ENCODE assay signal across 27 cellular contexts in the genomic region with DNA sequence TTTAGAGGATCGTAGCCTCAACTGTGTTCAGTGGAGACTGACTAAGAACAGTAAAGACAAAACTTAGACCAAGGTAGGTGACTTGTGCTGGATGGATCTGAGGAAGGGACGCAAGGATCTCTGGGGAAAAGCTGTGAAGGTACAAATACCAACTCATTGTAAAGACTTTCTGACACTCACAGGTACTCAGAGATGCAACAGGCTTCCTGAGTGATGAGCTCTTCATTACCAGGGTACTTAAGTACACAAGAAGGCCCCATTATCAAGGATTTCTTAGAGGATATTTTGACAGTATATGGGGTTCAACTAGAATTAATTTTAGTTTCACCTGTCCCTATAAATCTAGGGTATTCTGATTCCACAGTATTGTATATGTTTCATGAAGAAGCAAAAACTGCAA.
"Had no signal": no experiment of that assay in that cellular context is flagged by ENCODE, and none has a peak within 500 bp of the region (broad histone marks: within the 10 kb centered on the region; RNA-seq: fewer than 3 reads in every experiment).

No MANE protein-coding gene starts in this region.

- H3K36me3 Mint-ChIP-seq: natural killer cell treated with Interleukin-12 subunit alpha and Interleukin-12 subunit beta and Interleukin-15 and Interleukin-18, amount 100 ng/mL, for 72 hours had no signal

- H3K4me1 ChIP-seq: right lobe of liver had no signal

- H3K9me3 ChIP-seq: mucosa of descending colon, ovary, right lobe of liver, thoracic aorta had no signal

- H3K4me3 Mint-ChIP-seq: activated CD4-positive, alpha-beta memory T cell treated with anti-CD3 and anti-CD28 coated beads, Interleukin-2, amount 10 ng/mL, durations not matched to agents 7 days and 5 days; activated CD4-positive, alpha-beta T cell treated with anti-CD3 and anti-CD28 coated beads, Interleukin-2, amount 10 ng/mL, durations not matched to agents 24 days and 14 days; activated T-cell treated with anti-CD3 and anti-CD28 coated beads, Interleukin-2, amount 50 U/mL, for 24 hours; natural killer cell treated with Interleukin-12 subunit alpha and Interleukin-12 subunit beta and Interleukin-15 and Interleukin-18, amount 100 ng/mL, for 72 hours; stimulated activated naive CD8-positive, alpha-beta T cell treated with anti-CD3 and anti-CD28 coated beads, Interleukin-15, Interleukin-2, amounts not matched to agents 100 ng/mL and 50 ng/mL, for 24 hours had no signal

- DNase-seq: activated CD4-positive, alpha-beta memory T cell treated with anti-CD3 and anti-CD28 coated beads, Interleukin-2, amount 10 ng/mL, durations not matched to agents 7 days and 5 days; activated CD4-positive, alpha-beta T cell treated with anti-CD3 and anti-CD28 coated beads, Interleukin-2, amount 10 ng/mL, durations not matched to agents 24 days and 14 days; activated CD4-positive, CD25-positive, alpha-beta regulatory T cell treated with anti-CD3 and anti-CD28 coated beads, Interleukin-2, amount 50 U/mL, for 72 hours; activated CD8-positive, alpha-beta memory T cell treated with anti-CD3 and anti-CD28 coated beads, Interleukin-2, amount 50 U/mL, for 48 hours; activated gamma-delta T cell treated with Interleukin-2 at 50 U/mL for 16 hours; activated naive CD4-positive, alpha-beta T cell treated with anti-CD3 and anti-CD28 coated beads, Interleukin-2, amount 50 U/mL, for 16 hours; activated T-cell treated with anti-CD3 and anti-CD28 coated beads, Interleukin-2, amount 50 U/mL, for 24 hours; amniotic stem cell; brain microvascular endothelial cell; dorsolateral prefrontal cortex; effector memory CD4-positive, alpha-beta T cell; left cardiac atrium; left ventricle myocardium superior; mucosa of descending colon; ovary; right lobe of liver; stimulated activated CD4-positive, alpha-beta T cell treated with anti-CD3 and anti-CD28 coated beads, Interleukin-12 subunit alpha, Interleukin-12 subunit beta, amount 100 ng/mL, for 4 hours; stimulated activated CD4-positive, alpha-beta T cell treated with anti-CD3 and anti-CD28 coated beads, Interleukin-4, amount 100 ng/mL, for 1 hour; T-helper 9 cell; trophoblast cell; WERI-Rb-1 had no signal

- H3K27ac ChIP-seq: brain microvascular endothelial cell, coronary artery, dorsolateral prefrontal cortex, ovary, right lobe of liver, skin epidermis, thoracic aorta, WERI-Rb-1 had no signal

- H3K27me3 Mint-ChIP-seq: activated CD4-positive, alpha-beta memory T cell treated with anti-CD3 and anti-CD28 coated beads, Interleukin-2, amount 10 ng/mL, durations not matched to agents 7 days and 5 days; activated CD4-positive, alpha-beta T cell treated with anti-CD3 and anti-CD28 coated beads, Interleukin-2, amount 10 ng/mL, durations not matched to agents 24 days and 14 days; activated T-cell treated with anti-CD3 and anti-CD28 coated beads, Interleukin-2, amount 50 U/mL, for 24 hours; natural killer cell treated with Interleukin-12 subunit alpha and Interleukin-12 subunit beta and Interleukin-15 and Interleukin-18, amount 100 ng/mL, for 72 hours; progenitor cell of endocrine pancreas; stimulated activated naive CD8-positive, alpha-beta T cell treated with anti-CD3 and anti-CD28 coated beads, Interleukin-15, Interleukin-2, amounts not matched to agents 100 ng/mL and 50 ng/mL, for 24 hours had no signal

- H3K4me1 Mint-ChIP-seq: activated CD4-positive, alpha-beta memory T cell treated with anti-CD3 and anti-CD28 coated beads, Interleukin-2, amount 10 ng/mL, durations not matched to agents 7 days and 5 days; activated CD4-positive, alpha-beta T cell treated with anti-CD3 and anti-CD28 coated beads, Interleukin-2, amount 10 ng/mL, durations not matched to agents 24 days and 14 days had no signal

- ATAC-seq: left cardiac atrium; left ventricle myocardium superior; mucosa of descending colon; natural killer cell treated with Interleukin-12 subunit alpha and Interleukin-12 subunit beta and Interleukin-15 and Interleukin-18, amount 100 ng/mL, for 72 hours; right lobe of liver had no signal

- H3K9me3 Mint-ChIP-seq: natural killer cell treated with Interleukin-12 subunit alpha and Interleukin-12 subunit beta and Interleukin-15 and Interleukin-18, amount 100 ng/mL, for 72 hours; stimulated activated naive CD8-positive, alpha-beta T cell treated with anti-CD3 and anti-CD28 coated beads, Interleukin-15, Interleukin-2, amounts not matched to agents 100 ng/mL and 50 ng/mL, for 24 hours had no signal

- H3K27ac Mint-ChIP-seq: activated CD4-positive, alpha-beta memory T cell treated with anti-CD3 and anti-CD28 coated beads, Interleukin-2, amount 10 ng/mL, durations not matched to agents 7 days and 5 days; activated CD4-positive, alpha-beta T cell treated with anti-CD3 and anti-CD28 coated beads, Interleukin-2, amount 10 ng/mL, durations not matched to agents 24 days and 14 days; activated T-cell treated with anti-CD3 and anti-CD28 coated beads, Interleukin-2, amount 50 U/mL, for 24 hours; natural killer cell treated with Interleukin-12 subunit alpha and Interleukin-12 subunit beta and Interleukin-15 and Interleukin-18, amount 100 ng/mL, for 72 hours; progenitor cell of endocrine pancreas; stimulated activated naive CD8-positive, alpha-beta T cell treated with anti-CD3 and anti-CD28 coated beads, Interleukin-15, Interleukin-2, amounts not matched to agents 100 ng/mL and 50 ng/mL, for 24 hours had no signal

- H3K27me3 ChIP-seq: brain microvascular endothelial cell, dorsolateral prefrontal cortex, ovary, right lobe of liver had no signal

- H3K4me3 ChIP-seq: coronary artery, dorsolateral prefrontal cortex, mucosa of descending colon, ovary, right lobe of liver, skin epidermis, thoracic aorta had no signal

- H3K36me3 ChIP-seq: brain microvascular endothelial cell, ovary, right lobe of liver, thoracic aorta, WERI-Rb-1 had no signal
